In genomic region chr18:11981633-11982366, GRCh38 we compare ENCODE assay signal across 8 cellular contexts. TPM values are rescaled to one million over a fixed set of nuclear protein-coding genes. Genes with fewer than 3 reads are reported as not detected.
DNase-seq lines count a peak whose midpoint lies in the region; ATAC-seq and TF ChIP-seq lines count a peak whose summit lies in the region.

No MANE protein-coding gene starts in this region.

- intact Hi-C loops in dendritic cell treated with granulocyte-macrophage colony-stimulating factor and Interleukin-4, amounts not matched to agents 40 ng/mL and 50 ng/mL, for 4 days (cut with micrococcal nuclease), result loop anchor here (2.0 to 5.0 kb wide), 3 partner anchors 35 to 326 kb away; partner anchors contain the start of genes CHMP1B and TUBB6

- H3K9me3 Mint-ChIP-seq in dendritic cell treated with granulocyte-macrophage colony-stimulating factor and Interleukin-4, amounts not matched to agents 40 ng/mL and 50 ng/mL, for 4 days, result no peaks in the 10 kb centered on the region
- H3K9me3 Mint-ChIP-seq in stimulated activated naive CD8-positive, alpha-beta T cell treated with anti-CD3 and anti-CD28 coated beads, Interleukin-15, amount 100 ng/mL, for 72 hours, result no peaks in the 10 kb centered on the region

- peaks cover 9% of the 10 kb centered on the region for H3K36me3 Mint-ChIP-seq in dendritic cell treated with granulocyte-macrophage colony-stimulating factor and Interleukin-4, amounts not matched to agents 40 ng/mL and 50 ng/mL, for 4 days (ENCODE audit: low read depth)

- H3K27me3 ChIP-seq in lung (ENCODE audit: control insufficient read depth, insufficient read depth), result no peaks in the 10 kb centered on the region

- no peaks in the 10 kb centered on the region for H3K9me3 ChIP-seq in lung (ENCODE audit: control insufficient read depth in 2 of 2, insufficient read depth in 1 of 2, low read length in 1 of 2)

- TF ChIP-seq CTCF in lung (IDR thresholded peaks at IDR 0.05; ENCODE audit: control extremely low read depth, extremely low read depth), result no peak

- H3K36me3 ChIP-seq in lung (ENCODE audit: control insufficient read depth in 2 of 2, insufficient read depth in 2 of 2, low read length in 2 of 2), result no peaks in the 10 kb centered on the region

- WGBS in lung, 2 donors, result 0 to 1% methylated on average over 51 to 62 of the region's 62 CpGs

- peak; percentile 58 for DNase-seq in CD1c-positive myeloid dendritic cell (ENCODE audit: extremely low spot score)
- DNase-seq in SKM-1 treated with dmso at 0.1 percent for 144 hours (lab: John Stamatoyannopoulos, UW; ENCODE audit: unreplicated experiment), result peak; percentile 41
- peak; percentile 58 for DNase-seq in lung (ENCODE audit: low spot score)
- DNase-seq in stimulated activated naive CD8-positive, alpha-beta T cell treated with anti-CD3 and anti-CD28 coated beads, Interleukin-15, amount 100 ng/mL, for 72 hours, result peak in 1 of 2 donors; percentile 33
- no peak for DNase-seq in NCI-H2107 (lab: John Stamatoyannopoulos, UW)

- peak overlapping the region; percentile 90 to 95 for H3K27ac ChIP-seq in lung (ENCODE audit: low read depth in 1 of 2, low read length in 1 of 2)

- H3K4me3 Mint-ChIP-seq in dendritic cell treated with granulocyte-macrophage colony-stimulating factor and Interleukin-4, amounts not matched to agents 40 ng/mL and 50 ng/mL, for 4 days, result peak overlapping the region; percentile 86
- peak overlapping the region; percentile 90 to 91 for H3K4me3 Mint-ChIP-seq in stimulated activated naive CD8-positive, alpha-beta T cell treated with anti-CD3 and anti-CD28 coated beads, Interleukin-15, amount 100 ng/mL, for 72 hours

- H3K4me3 ChIP-seq in lung, result peak overlapping the region; percentile 75

- H3K4me1 ChIP-seq in lung (ENCODE audit: control insufficient read depth in 2 of 2, insufficient read depth in 2 of 2, low read length in 2 of 2), result peaks cover 0 to 2% of the 10 kb centered on the region in 2 donors

- H3K4me1 Mint-ChIP-seq in dendritic cell treated with granulocyte-macrophage colony-stimulating factor and Interleukin-4, amounts not matched to agents 40 ng/mL and 50 ng/mL, for 4 days (ENCODE audit: low read depth), result peaks cover 57% of the 10 kb centered on the region
- peaks cover 29% of the 10 kb centered on the region for H3K4me1 Mint-ChIP-seq in stimulated activated naive CD8-positive, alpha-beta T cell treated with anti-CD3 and anti-CD28 coated beads, Interleukin-15, amount 100 ng/mL, for 72 hours

- peak; percentile 29 for ATAC-seq in GM19395 (IDR thresholded peaks at IDR 0.05; ENCODE audit: unreplicated experiment)
- ATAC-seq in HG03439 (IDR thresholded peaks at IDR 0.05; ENCODE audit: unreplicated experiment), result peak; percentile 25
- peak; percentile 12 for ATAC-seq in lung (ENCODE audit: insufficient read depth, low FRiP score)
- ATAC-seq in stimulated activated naive CD8-positive, alpha-beta T cell treated with anti-CD3 and anti-CD28 coated beads, Interleukin-15, amount 100 ng/mL, for 72 hours, result peak; percentile 11

- H3K27me3 Mint-ChIP-seq in dendritic cell treated with granulocyte-macrophage colony-stimulating factor and Interleukin-4, amounts not matched to agents 40 ng/mL and 50 ng/mL, for 4 days, result no peaks in the 10 kb centered on the region
- H3K27me3 Mint-ChIP-seq in stimulated activated naive CD8-positive, alpha-beta T cell treated with anti-CD3 and anti-CD28 coated beads, Interleukin-15, amount 100 ng/mL, for 72 hours, result no peaks in the 10 kb centered on the region

- peak overlapping the region; percentile 86 for H3K27ac Mint-ChIP-seq in dendritic cell treated with granulocyte-macrophage colony-stimulating factor and Interleukin-4, amounts not matched to agents 40 ng/mL and 50 ng/mL, for 4 days
- peak overlapping the region in 1 of 2 donors; percentile 68 for H3K27ac Mint-ChIP-seq in stimulated activated naive CD8-positive, alpha-beta T cell treated with anti-CD3 and anti-CD28 coated beads, Interleukin-15, amount 100 ng/mL, for 72 hours

RNA-seq across cellular contexts. Expression of gene IMPA2, which starts 0.5 kb away (rescaled TPM):
- total RNA-seq in lung, result 10 to 100 TPM; 60.8 to 62.2 TPM
- polyA plus RNA-seq in lung, result 10 to 100 TPM; 43.4 to 65.4 TPM
